Comparison of ENCODE assay signal across 1 cellular context in genomic region chr3:170751083-170751893, GRCh38.
A peak's percentile ranks its signal among the peaks of the same experiment; 100 is the strongest.
TF ChIP-seq lines count a peak whose summit lies in the region.

No MANE protein-coding gene starts in this region.

TF ChIP-seq in A549, 52 proteins besides CTCF, POLR2A, EP300 and RAD21 (continued from another document):
- TF ChIP-seq BCL3 (IDR thresholded peaks at IDR 0.05) (no peak), HOXB5 (CRISPR knock-in tag; IDR thresholded peaks at IDR 0.05) (0 out of 2 replicates have a peak, but pooled peaks have one; percentile 25), ELK1 (IDR thresholded peaks at IDR 0.05; ENCODE audit: low read depth, low read length) (no peak), GATA3 (IDR thresholded peaks at IDR 0.05; ENCODE audit: borderline replicate concordance) (peak; percentile 40; the same call in 1 of the 2 replicates), MAZ (IDR thresholded peaks at IDR 0.05; ENCODE audit: borderline replicate concordance, low read depth, low read length) (no peak), CHD4 (IDR thresholded peaks at IDR 0.05; ENCODE audit: borderline replicate concordance) (no peak), JUNB (IDR thresholded peaks at IDR 0.05) (peak; percentile 57; the same call in 1 of the 2 replicates), POLR2AphosphoS2 (conservative IDR thresholded peaks at IDR 0.05; ENCODE audit: low read length) (no peak), FOXS1 (CRISPR knock-in tag; IDR thresholded peaks at IDR 0.05) (no peak)
